ENCODE assay signal across 8 cellular contexts in the genomic region with DNA sequence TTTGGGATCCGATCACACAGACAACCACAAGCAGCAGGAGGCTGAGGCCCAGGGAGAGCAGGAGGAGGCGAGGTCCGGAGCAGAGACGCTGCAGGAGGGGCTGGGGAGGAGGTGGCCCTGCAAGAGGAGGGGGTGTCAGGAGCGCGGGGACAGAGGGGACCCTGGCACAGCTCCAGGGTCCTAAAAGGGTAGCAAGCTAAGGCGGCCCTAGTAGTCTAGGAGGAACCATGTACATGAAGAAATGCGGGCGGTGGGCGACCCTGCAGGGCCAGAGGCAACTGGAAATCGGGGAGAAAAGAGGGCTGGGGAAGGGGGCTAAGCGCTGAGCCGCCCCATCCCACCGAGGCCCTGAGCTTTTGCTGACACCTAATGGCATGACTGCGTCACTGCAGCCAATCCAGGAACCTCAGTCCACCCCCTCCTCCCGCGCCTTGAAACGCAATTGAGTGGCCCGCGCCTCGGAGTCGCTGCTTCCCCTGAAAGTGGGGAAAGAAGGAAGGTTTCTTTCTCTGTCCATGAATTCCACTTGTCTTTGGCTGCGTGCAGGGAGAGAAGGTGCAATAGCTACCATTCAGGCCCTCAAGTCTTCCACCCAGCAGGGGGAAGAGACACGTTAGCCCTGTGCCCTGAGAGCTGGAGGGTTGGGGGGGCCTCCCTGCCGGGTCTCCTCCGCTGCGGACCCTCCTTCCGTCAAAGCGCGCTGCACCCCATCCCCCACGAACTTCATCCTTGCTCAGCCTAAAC. TPM values are rescaled to one million over a fixed set of nuclear protein-coding genes. Genes with fewer than 3 reads are reported as not detected.
DNase-seq lines count a peak whose midpoint lies in the region; ATAC-seq and TF ChIP-seq lines count a peak whose summit lies in the region.

No MANE protein-coding gene starts in this region.

- H2AFZ ChIP-seq in PC-3 (ENCODE audit: low read length): peak overlapping the region; percentile 90

- CTCF ChIA-PET in PC-3 (lab: Charles Lee): interaction anchor here (2.1 kb wide), 1 partner anchor 132 kb away, joined by 11 read pairs; no protein-coding TSS in a partner anchor

- peaks cover 15% of the 10 kb centered on the region for H3K4me1 Mint-ChIP-seq in CD14-positive monocyte
- H3K4me1 Mint-ChIP-seq in activated T-helper 1 cell treated with anti-CD3 and anti-CD28 coated beads, Interleukin-12 subunit alpha, Interleukin-12 subunit beta, Interleukin-2, Interleukin-4 antibody, amounts not matched to agents 30 ng/mL and 10 ng/mL and 1 ng/mL, durations not matched to agents 14 hours and 24 hours and 36 hours (ENCODE audit: low read depth): peaks cover 10% of the 10 kb centered on the region
- H3K4me1 Mint-ChIP-seq in natural killer cell: peaks cover 0 to 9% of the 10 kb centered on the region in 2 donors

- H3F3A ChIP-seq in PC-3 (ENCODE audit: low read length, unreplicated experiment): no peaks in the 10 kb centered on the region

- H3K36me3 ChIP-seq in PC-3 (ENCODE audit: low read depth, low read length): no peaks in the 10 kb centered on the region

- H3K9me3 ChIP-seq in PC-3 (ENCODE audit: low read length): no peaks in the 10 kb centered on the region

- H3K27ac Mint-ChIP-seq in CD14-positive monocyte (peak overlapping the region in 5 of 7 donors; percentile 6 to 64 (median 30)), natural killer cell (no peak overlapping the region)
- no peak overlapping the region for H3K27ac Mint-ChIP-seq in activated T-helper 1 cell treated with anti-CD3 and anti-CD28 coated beads, Interleukin-12 subunit alpha, Interleukin-12 subunit beta, Interleukin-2, Interleukin-4 antibody, amounts not matched to agents 30 ng/mL and 10 ng/mL and 1 ng/mL, durations not matched to agents 14 hours and 24 hours and 36 hours

- H3K79me2 ChIP-seq in PC-3 (ENCODE audit: low read length): no peaks in the 10 kb centered on the region

- peaks cover 16 to 19% (median 19%) of the 10 kb centered on the region in 3 donors for H3K27me3 Mint-ChIP-seq in CD14-positive monocyte (ENCODE audit: low read depth in 3 of 3)
- H3K27me3 Mint-ChIP-seq in activated T-helper 1 cell treated with anti-CD3 and anti-CD28 coated beads, Interleukin-12 subunit alpha, Interleukin-12 subunit beta, Interleukin-2, Interleukin-4 antibody, amounts not matched to agents 30 ng/mL and 10 ng/mL and 1 ng/mL, durations not matched to agents 14 hours and 24 hours and 36 hours (ENCODE audit: insufficient read depth): peaks cover 12% of the 10 kb centered on the region
- peaks cover 0 to 13% of the 10 kb centered on the region in 2 donors for H3K27me3 Mint-ChIP-seq in natural killer cell (ENCODE audit: low read depth in 2 of 2)

- ATAC-seq in PC-3 (peak; percentile 83), natural killer cell (peak; percentile 76 to 91 (median 85)), HG03108 (IDR thresholded peaks at IDR 0.05; ENCODE audit: unreplicated experiment) (no peak)

- H3K9me2 ChIP-seq in PC-3 (replicated peaks; ENCODE audit: low read length): no peaks in the 10 kb centered on the region

- no peaks in the 10 kb centered on the region for H4K20me1 ChIP-seq in PC-3 (ENCODE audit: low read length)

- peak; percentile 72 for DNase-seq in CD14-positive monocyte (ENCODE audit: low spot score)
- peak; percentile 71 for DNase-seq in HPDE6-E6E7 (ENCODE audit: extremely low spot score)
- peak; percentile 66 for DNase-seq in PC-3
- DNase-seq in activated T-helper 1 cell treated with anti-CD3 and anti-CD28 coated beads, Interleukin-12 subunit alpha, Interleukin-12 subunit beta, Interleukin-2, Interleukin-4 antibody, amounts not matched to agents 30 ng/mL and 10 ng/mL and 1 ng/mL, durations not matched to agents 14 hours and 24 hours and 36 hours (ENCODE audit: low spot score): peak; percentile 58
- peak; percentile 57 for DNase-seq in fibroblast of peridontal ligament (ENCODE audit: extremely low read depth)
- peak; percentile 51 for DNase-seq in natural killer cell
- peak; percentile 28 to 52 for DNase-seq in stimulated activated CD8-positive, alpha-beta memory T cell treated with anti-CD3 and anti-CD28 coated beads, Interleukin-7, amount 100 ng/mL, for 48 hours (ENCODE audit: extremely low read depth in 1 of 2, low read depth in 1 of 2)

- H3K4me3 Mint-ChIP-seq in CD14-positive monocyte (peak overlapping the region in 1 of 2 donors; percentile 86), natural killer cell (no peak overlapping the region)
- peak overlapping the region; percentile 74 for H3K4me3 Mint-ChIP-seq in activated T-helper 1 cell treated with anti-CD3 and anti-CD28 coated beads, Interleukin-12 subunit alpha, Interleukin-12 subunit beta, Interleukin-2, Interleukin-4 antibody, amounts not matched to agents 30 ng/mL and 10 ng/mL and 1 ng/mL, durations not matched to agents 14 hours and 24 hours and 36 hours

- peak overlapping the region; percentile 98 for H3K4me2 ChIP-seq in PC-3 (ENCODE audit: low read length)

- peak overlapping the region; percentile 77 for H3K4me3 ChIP-seq in PC-3 (ENCODE audit: low read length)

- H3K27ac ChIP-seq in PC-3 (ENCODE audit: low read length): no peak overlapping the region

- peak; percentile 98 for TF ChIP-seq CTCF in CD14-positive monocyte (IDR thresholded peaks at IDR 0.05)
- TF ChIP-seq CTCF in PC-3 (conservative IDR thresholded peaks at IDR 0.05; ENCODE audit: low read depth, low read length): peak; percentile 78
- TF ChIP-seq CTCF in natural killer cell (IDR thresholded peaks at IDR 0.05): peak; percentile 80

- POLR2A ChIA-PET in PC-3 (lab: Charles Lee; ENCODE audit: unreplicated experiment): no interaction called here

- no TSS peak for BruUV-seq in PC-3 (replicated peaks; lab: Mats Ljungman, UMichigan)

- no peaks in the 10 kb centered on the region for H3K27me3 ChIP-seq in PC-3 (ENCODE audit: low read length)

- H3K9me3 Mint-ChIP-seq in CD14-positive monocyte (peaks cover 0 to 3% (median 0%) of the 10 kb centered on the region in 7 donors), natural killer cell (no peaks in the 10 kb centered on the region)
- no peaks in the 10 kb centered on the region for H3K9me3 Mint-ChIP-seq in activated T-helper 1 cell treated with anti-CD3 and anti-CD28 coated beads, Interleukin-12 subunit alpha, Interleukin-12 subunit beta, Interleukin-2, Interleukin-4 antibody, amounts not matched to agents 30 ng/mL and 10 ng/mL and 1 ng/mL, durations not matched to agents 14 hours and 24 hours and 36 hours

- H3K4me1 ChIP-seq in PC-3 (ENCODE audit: insufficient read depth, low read length): no peaks in the 10 kb centered on the region

- H3K36me3 Mint-ChIP-seq in CD14-positive monocyte (peaks cover 0 to 10% of the 10 kb centered on the region in 2 donors), natural killer cell (no peaks in the 10 kb centered on the region)
- H3K36me3 Mint-ChIP-seq in activated T-helper 1 cell treated with anti-CD3 and anti-CD28 coated beads, Interleukin-12 subunit alpha, Interleukin-12 subunit beta, Interleukin-2, Interleukin-4 antibody, amounts not matched to agents 30 ng/mL and 10 ng/mL and 1 ng/mL, durations not matched to agents 14 hours and 24 hours and 36 hours (ENCODE audit: low read depth): no peaks in the 10 kb centered on the region

- intact Hi-C loops in CD14-positive monocyte (cut with micrococcal nuclease) (loop anchor here (2.0 to 10.0 kb wide), 2 partner anchors 133 to 263 kb away; a partner anchor contains a TSS), PC-3 (cut with micrococcal nuclease) (loop anchor here (2.0 kb wide), 1 partner anchor 131 kb away; no protein-coding TSS in a partner anchor), natural killer cell (cut with micrococcal nuclease) (loop anchor here (1.0 kb wide), 1 partner anchor 125 kb away; no protein-coding TSS in a partner anchor)
- intact Hi-C loops in activated T-helper 1 cell treated with anti-CD3 and anti-CD28 coated beads, Interleukin-12 subunit alpha, Interleukin-12 subunit beta, Interleukin-2, Interleukin-4 antibody, amounts not matched to agents 30 ng/mL and 10 ng/mL and 1 ng/mL, durations not matched to agents 14 hours and 24 hours and 36 hours (cut with micrococcal nuclease): loop anchor here (1.0 kb wide), 2 partner anchors 41 to 132 kb away; no protein-coding TSS in a partner anchor

- H3K9ac ChIP-seq in PC-3 (ENCODE audit: low read length): peak overlapping the region; percentile 27

RNA-seq across cellular contexts. Expression of a gene that starts 1.8 kb away (rescaled TPM):
- polyA plus RNA-seq in CD14-positive monocyte: 100 to 1,000 TPM; 114 to 126 TPM
- total RNA-seq in PC-3 (2014; rRNA removed) (0.95 and 2.2 TPM in 2 replicates), natural killer cell (1 to 10 TPM in 1 of 3 donors, under 1 TPM in 1, not detected in 1; 0.35 to 1.4 TPM)
- 1.1 and 1.6 TPM in 2 replicates for total RNA-seq in activated T-helper 1 cell treated with anti-CD3 and anti-CD28 coated beads, Interleukin-12 subunit alpha, Interleukin-12 subunit beta, Interleukin-2, Interleukin-4 antibody, amounts not matched to agents 30 ng/mL and 10 ng/mL and 1 ng/mL, durations not matched to agents 14 hours and 24 hours and 36 hours

RNA-seq across cellular contexts. Expression of a gene that starts 42.3 kb away (rescaled TPM):
- polyA plus RNA-seq in CD14-positive monocyte: under 1 TPM; 0.37 to 0.39 TPM
- 6.5 and 12.8 TPM in 2 replicates for total RNA-seq in PC-3 (2014; rRNA removed)
- total RNA-seq in activated T-helper 1 cell treated with anti-CD3 and anti-CD28 coated beads, Interleukin-12 subunit alpha, Interleukin-12 subunit beta, Interleukin-2, Interleukin-4 antibody, amounts not matched to agents 30 ng/mL and 10 ng/mL and 1 ng/mL, durations not matched to agents 14 hours and 24 hours and 36 hours: 15.3 and 15.5 TPM in 2 replicates
- total RNA-seq in natural killer cell: 10 to 100 TPM in 1 of 3 donors, 1 to 10 TPM in 2; 6.7 to 11.2 (median 8.6) TPM

RNA-seq across cellular contexts. Expression of a gene that starts 42.4 kb away (rescaled TPM):
- polyA plus RNA-seq in CD14-positive monocyte: 100 to 1,000 TPM; 152 to 154 TPM
- 558 and 646 TPM in 2 replicates for total RNA-seq in PC-3 (2014; rRNA removed)
- total RNA-seq in activated T-helper 1 cell treated with anti-CD3 and anti-CD28 coated beads, Interleukin-12 subunit alpha, Interleukin-12 subunit beta, Interleukin-2, Interleukin-4 antibody, amounts not matched to agents 30 ng/mL and 10 ng/mL and 1 ng/mL, durations not matched to agents 14 hours and 24 hours and 36 hours: 287 and 294 TPM in 2 replicates
- total RNA-seq in natural killer cell: 100 to 1,000 TPM; 439 to 637 (median 607) TPM

RNA-seq across cellular contexts. Expression of a gene that starts 56.9 kb away (rescaled TPM):
- polyA plus RNA-seq in CD14-positive monocyte: 1 to 10 TPM; 7.0 to 7.8 TPM
- total RNA-seq in PC-3 (2014; rRNA removed) (36.9 and 65.7 TPM in 2 replicates), natural killer cell (10 to 100 TPM; 46.5 to 66.6 (median 61.5) TPM)
- total RNA-seq in activated T-helper 1 cell treated with anti-CD3 and anti-CD28 coated beads, Interleukin-12 subunit alpha, Interleukin-12 subunit beta, Interleukin-2, Interleukin-4 antibody, amounts not matched to agents 30 ng/mL and 10 ng/mL and 1 ng/mL, durations not matched to agents 14 hours and 24 hours and 36 hours: 70.0 and 73.5 TPM in 2 replicates

Comparison
In these comparisons a context has a peak if more than half of its experiments do, and no peak if none do; other contexts are left out.
1. H3K27ac Mint-ChIP-seq: peak in CD14-positive monocyte (5 of 7); none in activated T-helper 1 cell treated with anti-CD3 and anti-CD28 coated beads, Interleukin-12 subunit alpha, Interleukin-12 subunit beta, Interleukin-2, Interleukin-4 antibody, amounts not matched to agents 30 ng/mL and 10 ng/mL and 1 ng/mL, durations not matched to agents 14 hours and 24 hours and 36 hours (single experiment) and natural killer cell (0 of 2).
2. Peak in every context shown above with its lines, with median percentiles within 50 percentile points of each other: DNase-seq and CTCF ChIP-seq.